Comparison of ENCODE assay signal across 1 cellular context in genomic region chr16:79329163-79329521, GRCh38.
TF ChIP-seq lines count a peak whose summit lies in the region.

No MANE protein-coding gene starts in this region.

TF ChIP-seq in GM23338, 12 proteins besides CTCF, POLR2A, EP300 and RAD21 (continued from another document):
- TF ChIP-seq ZNF462 (CRISPR knock-in tag; IDR thresholded peaks at IDR 0.05) = no peak
- no peak for TF ChIP-seq POLR2AphosphoS5 (IDR thresholded peaks at IDR 0.05; ENCODE audit: low read depth)
TF ChIP-seq in GM23338: peak in this region for 0.
